In genomic region chr3:133535971-133536634, GRCh38 we compare ENCODE assay signal across 9 cellular contexts. TPM values are rescaled to one million over a fixed set of nuclear protein-coding genes. Genes with fewer than 3 reads are reported as not detected.
A peak's percentile ranks its signal among the peaks of the same experiment; 100 is the strongest.
DNase-seq lines count a peak whose midpoint lies in the region; ATAC-seq and TF ChIP-seq lines count a peak whose summit lies in the region.
"Had no signal": no experiment of that assay in that cellular context is flagged by ENCODE, and none has a peak within 500 bp of the region (broad histone marks: within the 10 kb centered on the region; RNA-seq: fewer than 3 reads in every experiment).

No MANE protein-coding gene starts in this region.

- H2AFZ ChIP-seq in SK-N-SH (ENCODE audit: low read depth), result peak overlapping the region; percentile 75

- H3F3A ChIP-seq in SK-N-SH (replicated peaks; ENCODE audit: insufficient read depth), result no peaks in the 10 kb centered on the region

- no peaks in the 10 kb centered on the region for H3K9me2 ChIP-seq in SK-N-SH

- H3K79me2 ChIP-seq in SK-N-SH (ENCODE audit: insufficient read depth), result no peaks in the 10 kb centered on the region

- TF ChIP-seq CTCF in SK-N-SH (IDR thresholded peaks at IDR 0.05) (no peak), gastrocnemius medialis (IDR thresholded peaks at IDR 0.05 in 4 of 5, conservative IDR thresholded peaks at IDR 0.05 in 1 of 5) (no peak)

- TF ChIP-seq EP300 in SK-N-SH (IDR thresholded peaks at IDR 0.05; ENCODE audit: borderline replicate concordance in 1 of 2, low read depth in 1 of 2, low read length in 1 of 2), result no peak

- H3K4me1 ChIP-seq in SK-N-SH (ENCODE audit: control insufficient read depth in 1 of 2, insufficient read depth in 2 of 2, low read depth in 1 of 2, low read length in 1 of 2), result 0 out of 4 replicates have a peak, but pooled peaks cover 0 to 10% of the 10 kb centered on the region in 2 experiments
- H3K4me1 ChIP-seq in gastrocnemius medialis, result peaks cover 0 to 3% of the 10 kb centered on the region in 2 donors

- no peaks in the 10 kb centered on the region for H3K9me3 ChIP-seq in SK-N-SH
- no peaks in the 10 kb centered on the region for H3K9me3 ChIP-seq in gastrocnemius medialis

- CTCF ChIA-PET in SK-N-SH (lab: Yijun Ruan, JAX), result interaction anchor here (0.8 to 1.4 kb wide), 2 partner anchors 9 to 11 kb away, joined by 3 read pairs; no protein-coding TSS in a partner anchor

- DNase-seq in GM04503 (ENCODE audit: low read depth), result peak; percentile 77
- no peak for DNase-seq in SK-N-SH
- DNase-seq in foreskin melanocyte, result peak; percentile 75
- peak in 1 of 2 donors; percentile 13 for DNase-seq in gastrocnemius medialis
- no peak for DNase-seq in mesenteric fat pad (ENCODE audit: low spot score)
- no peak for DNase-seq in DMS53 treated with DMSO at 0.1 percent for 48 hours (lab: John Stamatoyannopoulos, UW; ENCODE audit: unreplicated experiment)
- DNase-seq: activated naive CD8-positive, alpha-beta T cell treated with anti-CD3 and anti-CD28 coated beads, Interleukin-2, amount 10 ng/mL, durations not matched to agents 7 days and 5 days had no signal

- TF ChIP-seq RAD21 in SK-N-SH (IDR thresholded peaks at IDR 0.05; ENCODE audit: low read length), result no peak

- TF ChIP-seq POLR2A in gastrocnemius medialis (IDR thresholded peaks at IDR 0.05), result no peak

- WGBS in SK-N-SH (ENCODE audit: low lambda C conversion rate), result 42% methylated on average over 1 of the region's 1 CpG

- H3K9ac ChIP-seq in SK-N-SH, result no peak overlapping the region; the same call in 1 of the 2 replicates

- POLR2A ChIA-PET in SK-N-SH (lab: Yijun Ruan, JAX), result no interaction called here

- H4K20me1 ChIP-seq in SK-N-SH (ENCODE audit: insufficient read depth), result no peaks in the 10 kb centered on the region

- H3K4me2 ChIP-seq in SK-N-SH, result 0 out of 2 replicates have a peak overlapping the region, but pooled peaks have one; percentile 36

- intact Hi-C loops in gastrocnemius medialis (cut with DNase I; ENCODE audit: low total_unique reads), result no loop called here

- in situ Hi-C loops in gastrocnemius medialis (cut with MboI; ENCODE audit: low sequenced_read_pairs in 4 of 4), result no loop called here

- H3K4me3 ChIP-seq in SK-N-SH (ENCODE audit: low read depth in 2 of 2, low read length in 1 of 2) (no peak overlapping the region; a peak in 1 of 4 replicates), gastrocnemius medialis (no peak overlapping the region)

- peak overlapping the region in 1 of 2 experiments; percentile 16; a peak in 1 of 4 replicates for H3K27ac ChIP-seq in SK-N-SH (ENCODE audit: low read depth in 2 of 2, low read length in 1 of 2)
- H3K27ac ChIP-seq in gastrocnemius medialis, result no peak overlapping the region

- H3K27me3 ChIP-seq in SK-N-SH (ENCODE audit: insufficient read depth), result no peaks in the 10 kb centered on the region
- no peaks in the 10 kb centered on the region for H3K27me3 ChIP-seq in gastrocnemius medialis

- H3K36me3 ChIP-seq in SK-N-SH (replicated peaks in 1 of 2; ENCODE audit: control insufficient read depth in 1 of 2, insufficient read depth in 2 of 2, low read length in 1 of 2), result no peaks in the 10 kb centered on the region
- no peaks in the 10 kb centered on the region for H3K36me3 ChIP-seq in gastrocnemius medialis

- ATAC-seq in gastrocnemius medialis, result peak; percentile 9 to 36
- no peak for ATAC-seq in HG02610 (IDR thresholded peaks at IDR 0.05; ENCODE audit: unreplicated experiment)
- no peak for ATAC-seq in HG03439 (IDR thresholded peaks at IDR 0.05; ENCODE audit: unreplicated experiment)

TF ChIP-seq in SK-N-SH, 30 proteins besides CTCF, POLR2A, EP300 and RAD21:
- peak; percentile 50; the same call in 1 of the 2 replicates for TF ChIP-seq NFIC (IDR thresholded peaks at IDR 0.05; ENCODE audit: borderline replicate concordance)
- no peak for TF ChIP-seq EZH2phosphoT487 (IDR thresholded peaks at IDR 0.05; ENCODE audit: borderline replicate concordance, low read depth)
- no peak for TF ChIP-seq USF1 (IDR thresholded peaks at IDR 0.05; ENCODE audit: borderline replicate concordance, low read depth)
- no peak for TF ChIP-seq MXI1 (IDR thresholded peaks at IDR 0.05; ENCODE audit: low read depth, low read length)

RNA-seq across cellular contexts. Expression of gene CDV3, which starts 37.4 kb away (rescaled TPM):
- 35.4 and 43.2 TPM in 2 replicates for polyA plus RNA-seq in SK-N-SH (2012; rRNA removed)
- 53.6 and 71.5 TPM in 2 replicates for polyA plus RNA-seq in SK-N-SH (2012; cell fraction: cytosol; rRNA removed)
- 10.3 and 24.0 TPM in 2 replicates for polyA plus RNA-seq in SK-N-SH (2012; cell fraction: nucleus; rRNA removed)
- total RNA-seq in gastrocnemius medialis, result 100 to 1,000 TPM; 241 to 376 (median 350) TPM
- 238 TPM for total RNA-seq in mesenteric fat pad

Comparison
In these comparisons a context has a peak if more than half of its experiments do, and no peak if none do; other contexts are left out.
1. DNase-seq: peak in GM04503 (single experiment) and foreskin melanocyte (single experiment); none in SK-N-SH (single experiment), mesenteric fat pad (single experiment) and DMS53 treated with DMSO at 0.1 percent for 48 hours (single experiment).
2. ATAC-seq: peak in gastrocnemius medialis (2 of 2); none in HG02610 (single experiment) and HG03439 (single experiment).